In genomic region chr9:107240260-107240659, GRCh38 we compare ENCODE assay signal across 26 cellular contexts.
"Had no signal": no experiment of that assay in that cellular context is flagged by ENCODE, and none has a peak within 500 bp of the region (broad histone marks: within the 10 kb centered on the region; RNA-seq: fewer than 3 reads in every experiment).

No MANE protein-coding gene starts in this region.

- H3K27me3 Mint-ChIP-seq: activated naive CD8-positive, alpha-beta T cell treated with anti-CD3 and anti-CD28 coated beads, Interleukin-2, amount 10 ng/mL, durations not matched to agents 7 days and 5 days had no signal

- H3K36me3 ChIP-seq: ascending aorta, breast epithelium, cardiac muscle cell, colonic mucosa, heart left ventricle had no signal

- H3K9me3 ChIP-seq: ascending aorta, breast epithelium, colonic mucosa, heart left ventricle had no signal

- H3K4me3 ChIP-seq: ascending aorta, breast epithelium, cardiac muscle cell, colonic mucosa, heart left ventricle had no signal

- H3K27ac ChIP-seq: ascending aorta, breast epithelium, cardiac muscle cell, colonic mucosa, heart left ventricle had no signal

- H3K9me3 Mint-ChIP-seq: activated CD4-positive, alpha-beta memory T cell treated with anti-CD3 and anti-CD28 coated beads, Interleukin-2, amount 10 ng/mL, durations not matched to agents 7 days and 5 days; activated CD4-positive, alpha-beta T cell treated with anti-CD3 and anti-CD28 coated beads, Interleukin-2, amount 10 ng/mL, durations not matched to agents 7 days and 5 days; activated naive CD4-positive, alpha-beta T cell treated with anti-CD3 and anti-CD28 coated beads, Interleukin-2, amount 10 ng/mL, durations not matched to agents 7 days and 5 days; activated naive CD4-positive, alpha-beta T cell treated with anti-CD3 and anti-CD28 coated beads, Interleukin-2, amount 50 U/mL, for 72 hours; activated naive CD8-positive, alpha-beta T cell treated with anti-CD3 and anti-CD28 coated beads, Interleukin-2, amount 10 ng/mL, durations not matched to agents 7 days and 5 days; activated T-cell treated with anti-CD3 and anti-CD28 coated beads, Interleukin-2, amount 50 U/mL, for 24 hours; activated T-cell treated with anti-CD3 and anti-CD28 coated beads, Interleukin-2, amount 50 U/mL, for 72 hours; brain; T-helper 2 cell treated with Interferon-gamma antibody and Interleukin-4, amounts not matched to agents 5 μg/mL and 100 μg/mL, for 36 hours had no signal

- H3K36me3 Mint-ChIP-seq: activated naive CD4-positive, alpha-beta T cell treated with anti-CD3 and anti-CD28 coated beads, Interleukin-2, amount 10 ng/mL, durations not matched to agents 7 days and 5 days; activated naive CD4-positive, alpha-beta T cell treated with anti-CD3 and anti-CD28 coated beads, Interleukin-2, amount 50 U/mL, for 72 hours; activated naive CD8-positive, alpha-beta T cell treated with anti-CD3 and anti-CD28 coated beads, Interleukin-2, amount 10 ng/mL, durations not matched to agents 7 days and 5 days; brain had no signal

- H3K27ac Mint-ChIP-seq: activated CD4-positive, alpha-beta memory T cell treated with anti-CD3 and anti-CD28 coated beads, Interleukin-2, amount 10 ng/mL, durations not matched to agents 7 days and 5 days; activated CD4-positive, alpha-beta T cell treated with anti-CD3 and anti-CD28 coated beads, Interleukin-2, amount 10 ng/mL, durations not matched to agents 7 days and 5 days; activated naive CD4-positive, alpha-beta T cell treated with anti-CD3 and anti-CD28 coated beads, Interleukin-2, amount 10 ng/mL, durations not matched to agents 7 days and 5 days; activated naive CD8-positive, alpha-beta T cell treated with anti-CD3 and anti-CD28 coated beads, Interleukin-2, amount 10 ng/mL, durations not matched to agents 7 days and 5 days; activated T-cell treated with anti-CD3 and anti-CD28 coated beads, Interleukin-2, amount 50 U/mL, for 24 hours; activated T-cell treated with anti-CD3 and anti-CD28 coated beads, Interleukin-2, amount 50 U/mL, for 72 hours; brain; T-helper 17 cell; T-helper 2 cell treated with Interferon-gamma antibody and Interleukin-4, amounts not matched to agents 5 μg/mL and 100 μg/mL, for 36 hours had no signal

- H3K4me3 Mint-ChIP-seq: activated CD4-positive, alpha-beta memory T cell treated with anti-CD3 and anti-CD28 coated beads, Interleukin-2, amount 10 ng/mL, durations not matched to agents 7 days and 5 days; activated CD4-positive, alpha-beta T cell treated with anti-CD3 and anti-CD28 coated beads, Interleukin-2, amount 10 ng/mL, durations not matched to agents 7 days and 5 days; activated naive CD4-positive, alpha-beta T cell treated with anti-CD3 and anti-CD28 coated beads, Interleukin-2, amount 10 ng/mL, durations not matched to agents 7 days and 5 days; activated naive CD8-positive, alpha-beta T cell treated with anti-CD3 and anti-CD28 coated beads, Interleukin-2, amount 10 ng/mL, durations not matched to agents 7 days and 5 days; activated T-cell treated with anti-CD3 and anti-CD28 coated beads, Interleukin-2, amount 50 U/mL, for 24 hours; activated T-cell treated with anti-CD3 and anti-CD28 coated beads, Interleukin-2, amount 50 U/mL, for 72 hours; brain; T-helper 17 cell; T-helper 2 cell treated with Interferon-gamma antibody and Interleukin-4, amounts not matched to agents 5 μg/mL and 100 μg/mL, for 36 hours had no signal

- ATAC-seq: activated naive CD4-positive, alpha-beta T cell treated with anti-CD3 and anti-CD28 coated beads, Interleukin-2, amount 50 U/mL, for 72 hours; activated T-cell treated with anti-CD3 and anti-CD28 coated beads, Interleukin-2, amount 50 U/mL, for 72 hours; heart left ventricle; T-helper 17 cell had no signal

- H3K27me3 ChIP-seq: ascending aorta, breast epithelium, cardiac muscle cell, colonic mucosa, heart left ventricle had no signal

- DNase-seq: activated CD4-positive, alpha-beta memory T cell treated with anti-CD3 and anti-CD28 coated beads, Interleukin-2, amount 10 ng/mL, durations not matched to agents 7 days and 5 days; activated CD4-positive, alpha-beta T cell treated with anti-CD3 and anti-CD28 coated beads for 1 hour; activated CD4-positive, alpha-beta T cell treated with anti-CD3 and anti-CD28 coated beads for 4 hours; activated CD4-positive, alpha-beta T cell treated with anti-CD3 and anti-CD28 coated beads, Interleukin-2, amount 10 ng/mL, durations not matched to agents 7 days and 5 days; activated CD4-positive, alpha-beta T cell treated with anti-CD3 and anti-CD28 coated beads, Interleukin-2, amount 50 U/mL, for 4 hours; activated CD8-positive, alpha-beta memory T cell treated with anti-CD3 and anti-CD28 coated beads, Interleukin-2, amount 50 U/mL, for 48 hours; activated gamma-delta T cell; activated naive CD4-positive, alpha-beta T cell; activated naive CD4-positive, alpha-beta T cell treated with anti-CD3 and anti-CD28 coated beads, Interleukin-2, amount 10 ng/mL, durations not matched to agents 7 days and 5 days; activated naive CD8-positive, alpha-beta T cell treated with anti-CD3 and anti-CD28 coated beads, Interleukin-2, amount 10 ng/mL, durations not matched to agents 7 days and 5 days; activated T-cell treated with anti-CD3 and anti-CD28 coated beads for 4 hours; activated T-cell treated with anti-CD3 and anti-CD28 coated beads, Interleukin-2, amount 50 U/mL, for 24 hours; activated T-cell treated with anti-CD3 and anti-CD28 coated beads, Interleukin-2, amount 50 U/mL, for 72 hours; cerebellar nuclear complex; colonic mucosa; effector CD8-positive, alpha-beta T cell; heart left ventricle; T-helper 1 cell; T-helper 17 cell; T1000 had no signal

- H3K4me1 ChIP-seq: ascending aorta, breast epithelium, colonic mucosa had no signal
